Comparison of ENCODE assay signal across 26 cellular contexts in genomic region chr1:62500210-62500609, GRCh38.
A peak's percentile ranks its signal among the peaks of the same experiment; 100 is the strongest.
DNase-seq lines count a peak whose midpoint lies in the region; ATAC-seq, FAIRE-seq and TF ChIP-seq lines count a peak whose summit lies in the region.
"Had no signal": no experiment of that assay in that cellular context is flagged by ENCODE, and none has a peak within 500 bp of the region (broad histone marks: within the 10 kb centered on the region; RNA-seq: fewer than 3 reads in every experiment).

No MANE protein-coding gene starts in this region.

- H3K27ac ChIP-seq in kidney (ENCODE audit: low read depth in 2 of 2, low read length in 2 of 2) (no peak overlapping the region), right atrium auricular region (no peak overlapping the region)
- H3K27ac ChIP-seq: 22Rv1, BLaER1 had no signal

- DNase-seq in RCC 7860 (ENCODE audit: low spot score), result no peak
- no peak for DNase-seq in kidney
- DNase-seq in right atrium auricular region (ENCODE audit: low spot score), result no peak
- no peak for DNase-seq in nucleus accumbens (lab: John Stamatoyannopoulos, UW)
- DNase-seq: ACHN; BE2C; C1 segment of cervical spinal cord; CD4-positive, alpha-beta memory T cell; CD4-positive, CD25-positive, alpha-beta regulatory T cell; CD8-positive, alpha-beta memory T cell; COR-L47; DMS 273 treated with DMSO at 0.1 percent for 48 hours; DMS153; DMS53; DMS79; DND-41; EL; GDM1 had no signal

- H3K4me3 ChIP-seq in kidney (ENCODE audit: low read length in 2 of 2), result no peak overlapping the region
- no peak overlapping the region for H3K4me3 ChIP-seq in right atrium auricular region
- H3K4me3 ChIP-seq: BLaER1, GM12878 had no signal

- no peak for TF ChIP-seq CTCF in kidney (IDR thresholded peaks at IDR 0.05; ENCODE audit: borderline replicate concordance, extremely low read depth, insufficient read depth)
- no peak for TF ChIP-seq CTCF in right atrium auricular region (IDR thresholded peaks at IDR 0.05)

- H3K4me1 ChIP-seq in kidney (ENCODE audit: control insufficient read depth in 1 of 2, insufficient read depth in 1 of 2, low read depth in 1 of 2, low read length in 2 of 2) (no peaks in the 10 kb centered on the region), right atrium auricular region (no peaks in the 10 kb centered on the region)
- H3K4me1 ChIP-seq: BE2C, BLaER1 had no signal

- H3K9me3 ChIP-seq in kidney (ENCODE audit: control insufficient read depth in 1 of 2, low read length in 2 of 2) (no peaks in the 10 kb centered on the region), right atrium auricular region (no peaks in the 10 kb centered on the region)
- H3K9me3 ChIP-seq: BE2C, BLaER1 had no signal

- no peak for ATAC-seq in GM21825 (IDR thresholded peaks at IDR 0.05; ENCODE audit: unreplicated experiment)
- ATAC-seq in HG03565 (IDR thresholded peaks at IDR 0.05; ENCODE audit: unreplicated experiment), result no peak
- ATAC-seq: GM12878 had no signal

- H3K9ac ChIP-seq in kidney (ENCODE audit: low read length in 2 of 2), result no peak overlapping the region
- H3K9ac ChIP-seq: BLaER1 had no signal

- intact Hi-C loops in kidney (cut with DNase I), result no loop called here

- FAIRE-seq in A204.1 (lab: Jason Lieb, UNC), result peak; percentile 72
- FAIRE-seq in RCC 7860 (lab: Jason Lieb, UNC), result peak; percentile 36
- FAIRE-seq in endometrium (lab: Jason Lieb, UNC), result peak; percentile 41
- FAIRE-seq in kidney (lab: Jason Lieb, UNC), result peak; percentile 67
- FAIRE-seq: GM12878, GM18507 had no signal

- peaks cover 0 to 3% of the 10 kb centered on the region in 2 donors for H3K36me3 ChIP-seq in kidney (ENCODE audit: control insufficient read depth in 1 of 2, insufficient read depth in 2 of 2, low read length in 2 of 2)
- peaks cover 10% of the 10 kb centered on the region for H3K36me3 ChIP-seq in right atrium auricular region
- H3K36me3 ChIP-seq: BE2C had no signal

- no peaks in the 10 kb centered on the region for H3K27me3 ChIP-seq in right atrium auricular region
- H3K27me3 ChIP-seq: BE2C, BLaER1 had no signal
